ENCODE assay signal across 27 cellular contexts in the genomic region with DNA sequence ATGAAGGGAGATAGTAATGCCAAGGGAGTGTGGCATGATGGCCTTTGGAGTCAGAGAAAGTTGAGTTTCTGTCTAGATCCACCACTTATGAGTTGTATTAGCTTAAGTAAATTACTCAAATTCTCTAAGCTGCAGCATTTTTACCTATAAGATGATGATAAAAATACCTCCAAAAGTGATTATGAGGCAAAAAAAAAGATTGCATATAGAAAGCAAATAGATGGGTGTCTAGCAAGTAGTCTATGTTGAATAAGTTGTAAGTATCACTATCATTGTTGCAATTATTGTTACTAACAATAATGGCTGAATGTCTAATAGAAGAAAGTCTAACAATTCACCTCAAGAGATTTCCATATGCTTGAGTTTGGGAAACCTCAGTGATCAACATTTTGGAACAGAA.
"Had no signal": no experiment of that assay in that cellular context is flagged by ENCODE, and none has a peak within 500 bp of the region (broad histone marks: within the 10 kb centered on the region; RNA-seq: fewer than 3 reads in every experiment).

No MANE protein-coding gene starts in this region.

- DNase-seq: stimulated activated CD4-positive, alpha-beta T cell treated with anti-CD3 and anti-CD28 coated beads, Interleukin-2, amount 100 ng/mL, for 48 hours; stimulated activated CD4-positive, alpha-beta T cell treated with anti-CD3 and anti-CD28 coated beads, Interleukin-4, amount 100 ng/mL, for 1 hour; stimulated activated CD4-positive, alpha-beta T cell treated with anti-CD3 and anti-CD28 coated beads, Interleukin-4, amount 100 ng/mL, for 24 hours; stimulated activated CD4-positive, alpha-beta T cell treated with anti-CD3 and anti-CD28 coated beads, Interleukin-4, amount 100 ng/mL, for 4 hours; stimulated activated CD8-positive, alpha-beta memory T cell treated with anti-CD3 and anti-CD28 coated beads, Interleukin-4, amount 100 ng/mL, for 48 hours; stimulated activated naive B cell treated with anti-CD40 and anti-IgM and Interleukin-4, amounts not matched to agents 10 μg/mL and 1 μg/mL and 100 μg/mL, for 72 hours; stimulated activated naive CD4-positive, alpha-beta T cell; stimulated activated naive CD4-positive, alpha-beta T cell treated with Interleukin-2 at 50 U/mL for 16 hours; stimulated activated naive CD8-positive, alpha-beta T cell treated with anti-CD3 and anti-CD28 coated beads, Interleukin-15, amount 100 ng/mL, for 72 hours; stimulated activated naive CD8-positive, alpha-beta T cell treated with anti-CD3 and anti-CD28 coated beads, Interleukin-15, Interleukin-2, amounts not matched to agents 100 U/mL and 50 U/mL, for 24 hours; stomach; substantia nigra; testis; thyroid gland; tibial artery; transverse colon; trophoblast cell; upper lobe of left lung; upper lobe of right lung; uterus had no signal

- H3K9me3 ChIP-seq: suprapubic skin, testis, thoracic aorta, thyroid gland, tibial artery, tibial nerve, transverse colon, upper lobe of left lung, upper lobe of right lung, uterus, vagina had no signal

- H3K36me3 ChIP-seq: stomach, suprapubic skin, thoracic aorta, thyroid gland, tibial artery, tibial nerve, transverse colon, upper lobe of left lung, upper lobe of right lung, uterus, vagina had no signal

- H3K27me3 ChIP-seq: stomach, suprapubic skin, testis, thyroid gland, tibial artery, tibial nerve, transverse colon, upper lobe of left lung, upper lobe of right lung, uterus, vagina had no signal

- FAIRE-seq: urothelium cell line had no signal

- H3K4me3 ChIP-seq: stomach, suprapubic skin, testis, thoracic aorta, thyroid gland, tibial artery, tibial nerve, transverse colon, upper lobe of left lung, upper lobe of right lung, uterus, vagina had no signal

- H3K4me1 ChIP-seq: stomach, suprapubic skin, testis, thyroid gland, tibial artery, tibial nerve, transverse colon, upper lobe of left lung, upper lobe of right lung, uterus, vagina had no signal

- ATAC-seq: stimulated activated effector memory CD8-positive, alpha-beta T cell treated with anti-CD3 and anti-CD28 coated beads, Interleukin-12 subunit alpha, Interleukin-12 subunit beta, amount 100 ng/mL, for 72 hours; stimulated activated memory B cell treated with anti-CD40 and anti-IgM and Interleukin-4, amounts not matched to agents 10 μg/mL and 1 μg/mL and 100 μg/mL, for 72 hours; stimulated activated naive B cell treated with anti-CD40 and anti-IgM and Interleukin-4, amounts not matched to agents 10 μg/mL and 1 μg/mL and 100 μg/mL, for 72 hours; stimulated activated naive CD8-positive, alpha-beta T cell treated with anti-CD3 and anti-CD28 coated beads, Interleukin-15, amount 100 ng/mL, for 72 hours; stimulated activated naive CD8-positive, alpha-beta T cell treated with anti-CD3 and anti-CD28 coated beads, Interleukin-15, Interleukin-2, amounts not matched to agents 100 U/mL and 50 U/mL, for 24 hours; upper lobe of right lung had no signal

- H3K27ac ChIP-seq: stomach, suprapubic skin, testis, thoracic aorta, thyroid gland, tibial artery, tibial nerve, transverse colon, upper lobe of left lung, upper lobe of right lung, uterus, vagina had no signal
